ENCODE assay signal across 10 cellular contexts in genomic region chr5:91151947-91152346, GRCh38.
DNase-seq lines count a peak whose midpoint lies in the region; ATAC-seq and TF ChIP-seq lines count a peak whose summit lies in the region.
"Had no signal": no experiment of that assay in that cellular context is flagged by ENCODE, and none has a peak within 500 bp of the region (broad histone marks: within the 10 kb centered on the region; RNA-seq: fewer than 3 reads in every experiment).

No MANE protein-coding gene starts in this region.

- H2BK20ac ChIP-seq in IMR-90 (ENCODE audit: low read depth, low read length), result peak overlapping the region; percentile 81; the same call in 1 of the 2 replicates

- no peaks in the 10 kb centered on the region for H3K27me3 ChIP-seq in IMR-90 (ENCODE audit: control insufficient read depth, insufficient read depth, low read length)
- no peaks in the 10 kb centered on the region for H3K27me3 ChIP-seq in hepatocyte
- H3K27me3 ChIP-seq in upper lobe of left lung, result no peaks in the 10 kb centered on the region
- H3K27me3 ChIP-seq: suprapubic skin had no signal

- H3K9ac ChIP-seq in IMR-90 (ENCODE audit: low read depth, low read length), result no peak overlapping the region

- no peak overlapping the region for H3K27ac ChIP-seq in IMR-90 (ENCODE audit: insufficient read depth, low read length)
- no peak overlapping the region for H3K27ac ChIP-seq in hepatocyte
- H3K27ac ChIP-seq in upper lobe of left lung, result no peak overlapping the region
- H3K27ac ChIP-seq: suprapubic skin had no signal

- no peak overlapping the region for H3K27ac Mint-ChIP-seq in activated naive CD4-positive, alpha-beta T cell treated with anti-CD3 and anti-CD28 coated beads for 36 hours
- H3K27ac Mint-ChIP-seq: activated naive CD4-positive, alpha-beta T cell treated with anti-CD3 and anti-CD28 coated beads, Interleukin-2, amount 50 U/mL, for 72 hours had no signal

- no peak overlapping the region for H2BK5ac ChIP-seq in IMR-90 (ENCODE audit: low read depth, low read length, poor library complexity, severe bottlenecking)

- H3K14ac ChIP-seq in IMR-90 (replicated peaks; ENCODE audit: low read depth, low read length), result no peak overlapping the region

- no peaks in the 10 kb centered on the region for H3K9me3 ChIP-seq in IMR-90 (ENCODE audit: control insufficient read depth, insufficient read depth, low read length)
- H3K9me3 ChIP-seq in hepatocyte (ENCODE audit: low read depth), result no peaks in the 10 kb centered on the region
- H3K9me3 ChIP-seq in upper lobe of left lung, result no peaks in the 10 kb centered on the region
- H3K9me3 ChIP-seq: suprapubic skin had no signal

- H3K4me1 ChIP-seq in IMR-90 (ENCODE audit: control insufficient read depth, insufficient read depth, low read length) (no peaks in the 10 kb centered on the region; the same call in 1 of the 2 replicates), hepatocyte (ENCODE audit: insufficient read depth) (no peaks in the 10 kb centered on the region), upper lobe of left lung (peaks cover 18 to 24% (median 23%) of the 10 kb centered on the region in 4 donors)

- dilution Hi-C loops in IMR-90 (cut with HindIII; ENCODE audit: low sequenced_read_pairs, unreplicated experiment), result no loop called here

- peaks cover 7% of the 10 kb centered on the region for H3K27me3 Mint-ChIP-seq in activated naive CD4-positive, alpha-beta T cell treated with anti-CD3 and anti-CD28 coated beads for 36 hours (ENCODE audit: low read depth)

- no CpG with 5 or more reads among the region's 2 CpGs for WGBS in IMR-90 (ENCODE audit: extremely low coverage in 2 of 2, insufficient read length in 1 of 2), 2 experiments
- 63% methylated on average over 2 of the region's 2 CpGs for WGBS in hepatocyte (ENCODE audit: low lambda C conversion rate, missing lambda C conversion rate)
- WGBS in upper lobe of left lung, 2 donors, result 29 to 46% methylated on average over 2 of the region's 2 CpGs

- H2BK15ac ChIP-seq in IMR-90 (ENCODE audit: low read depth, low read length), result peak overlapping the region; percentile 13; the same call in 1 of the 3 replicates

- H3K79me1 ChIP-seq in IMR-90 (ENCODE audit: low read depth in 1 of 2, low read length in 2 of 2), result no peaks in the 10 kb centered on the region

- no peak overlapping the region for H3K4ac ChIP-seq in IMR-90 (ENCODE audit: low read depth, low read length)

- H4K5ac ChIP-seq in IMR-90 (ENCODE audit: low read depth, low read length), result no peak overlapping the region

- no peaks in the 10 kb centered on the region for H3K9me1 ChIP-seq in IMR-90 (ENCODE audit: insufficient read depth, low read length)

- H3K9me2 ChIP-seq in hepatocyte (replicated peaks; ENCODE audit: insufficient read depth), result no peaks in the 10 kb centered on the region

- H2AFZ ChIP-seq in IMR-90 (replicated peaks; ENCODE audit: low read length, poor library complexity), result no peak overlapping the region
- no peak overlapping the region for H2AFZ ChIP-seq in hepatocyte

- POLR2A ChIA-PET in IMR-90 (lab: Charles Lee; ENCODE audit: unreplicated experiment), result interaction anchor here (0.5 kb wide), 1 partner anchor 69 kb away, joined by 9 read pairs; no protein-coding TSS in a partner anchor

- TF ChIP-seq RAD21 in IMR-90 (IDR thresholded peaks at IDR 0.05; ENCODE audit: low read length), result 0 out of 2 replicates have a peak, but pooled peaks have one; percentile 4

- no peak for TF ChIP-seq CTCF in IMR-90 (conservative IDR thresholded peaks at IDR 0.05; ENCODE audit: low read depth, low read length)
- no peak for TF ChIP-seq CTCF in hepatocyte (IDR thresholded peaks at IDR 0.05; ENCODE audit: poor library complexity)
- TF ChIP-seq CTCF in upper lobe of left lung (IDR thresholded peaks at IDR 0.05), result no peak

- H3K18ac ChIP-seq in IMR-90 (ENCODE audit: low read depth, low read length), result no peak overlapping the region; the same call in 1 of the 2 replicates

- H3K36me3 Mint-ChIP-seq in activated naive CD4-positive, alpha-beta T cell treated with anti-CD3 and anti-CD28 coated beads for 36 hours (ENCODE audit: low read depth), result no peaks in the 10 kb centered on the region
- H3K36me3 Mint-ChIP-seq: activated naive CD4-positive, alpha-beta T cell treated with anti-CD3 and anti-CD28 coated beads, Interleukin-2, amount 50 U/mL, for 72 hours had no signal

- H3K79me2 ChIP-seq in hepatocyte, result no peaks in the 10 kb centered on the region

- no peak overlapping the region for H3K23ac ChIP-seq in IMR-90 (ENCODE audit: low read depth, low read length)

- DNase-seq in IMR-90 (peak; percentile 90), astrocyte of the hippocampus (ENCODE audit: low read depth, low spot score) (peak; percentile 94), hepatocyte (ENCODE audit: low spot score) (peak; percentile 62), upper lobe of left lung (peak in 1 of 2 donors; percentile 87)
- DNase-seq in stimulated activated CD4-positive, alpha-beta T cell treated with anti-CD3 and anti-CD28 coated beads, Interleukin-12 subunit alpha, Interleukin-12 subunit beta, amount 100 ng/mL, for 4 hours, result no peak
- no peak for DNase-seq in activated naive CD4-positive, alpha-beta T cell treated with anti-CD3 and anti-CD28 coated beads for 36 hours
- DNase-seq: NCI-H1105 had no signal

- H3K4me2 ChIP-seq in IMR-90 (ENCODE audit: low read depth, low read length), result no peak overlapping the region
- H3K4me2 ChIP-seq in hepatocyte, result no peak overlapping the region

- H2BK120ac ChIP-seq in IMR-90 (ENCODE audit: low read depth, low read length), result no peak overlapping the region

- H4K8ac ChIP-seq in IMR-90 (ENCODE audit: low read depth in 2 of 2, low read length in 2 of 2), result no peak overlapping the region

- H3K36me3 ChIP-seq in IMR-90 (ENCODE audit: control insufficient read depth, insufficient read depth, low read length), result no peaks in the 10 kb centered on the region
- H3K36me3 ChIP-seq in hepatocyte (replicated peaks; ENCODE audit: insufficient read depth, low read depth), result no peaks in the 10 kb centered on the region
- H3K36me3 ChIP-seq in upper lobe of left lung, result no peaks in the 10 kb centered on the region
- H3K36me3 ChIP-seq: suprapubic skin had no signal

- no peaks in the 10 kb centered on the region for H3K4me1 Mint-ChIP-seq in activated naive CD4-positive, alpha-beta T cell treated with anti-CD3 and anti-CD28 coated beads for 36 hours (ENCODE audit: low read depth)

- H3K9me3 Mint-ChIP-seq in activated naive CD4-positive, alpha-beta T cell treated with anti-CD3 and anti-CD28 coated beads for 36 hours, result no peaks in the 10 kb centered on the region
- H3K9me3 Mint-ChIP-seq: activated naive CD4-positive, alpha-beta T cell treated with anti-CD3 and anti-CD28 coated beads, Interleukin-2, amount 50 U/mL, for 72 hours had no signal

- CTCF ChIA-PET in IMR-90 (lab: Yijun Ruan, JAX), result interaction anchor here (0.8 to 1.1 kb wide), 2 partner anchors 12 to 27 kb away, joined by 3 read pairs; no protein-coding TSS in a partner anchor
- CTCF ChIA-PET in activated naive CD4-positive, alpha-beta T cell treated with anti-CD3 and anti-CD28 coated beads for 36 hours (lab: Charles Lee), result interaction anchor here (0.9 kb wide), 1 partner anchor 233 kb away, joined by 3 read pairs; no protein-coding TSS in a partner anchor

- H2AK9ac ChIP-seq in IMR-90 (replicated peaks; ENCODE audit: low read depth, low read length, poor library complexity), result no peak overlapping the region

- TF ChIP-seq POLR2A in IMR-90 (IDR thresholded peaks at IDR 0.05; ENCODE audit: low read depth, low read length) (no peak), upper lobe of left lung (IDR thresholded peaks at IDR 0.05) (no peak)

- no peak overlapping the region for H4K91ac ChIP-seq in IMR-90 (ENCODE audit: insufficient read depth, low read depth, low read length)

- H2AK5ac ChIP-seq in IMR-90 (ENCODE audit: low read depth, low read length), result no peak overlapping the region

- in situ Hi-C loops in IMR-90 (cut with MboI; ENCODE audit: low sequenced_read_pairs), result no loop called here

- H4K20me1 ChIP-seq in IMR-90 (ENCODE audit: insufficient read depth, low read length) (no peaks in the 10 kb centered on the region), hepatocyte (ENCODE audit: insufficient read depth, poor library complexity, severe bottlenecking) (no peaks in the 10 kb centered on the region)

- H3K56ac ChIP-seq in IMR-90 (ENCODE audit: extremely low read depth, insufficient read depth, low read length), result no peak overlapping the region

- no peak overlapping the region for H3K4me3 Mint-ChIP-seq in activated naive CD4-positive, alpha-beta T cell treated with anti-CD3 and anti-CD28 coated beads for 36 hours

- intact Hi-C loops in IMR-90 (cut with micrococcal nuclease), result no loop called here
- intact Hi-C loops in activated naive CD4-positive, alpha-beta T cell treated with anti-CD3 and anti-CD28 coated beads for 36 hours (cut with micrococcal nuclease), result no loop called here

- BruUV-seq in IMR-90 (replicated peaks; lab: Mats Ljungman, UMichigan), result no TSS peak

- peak in 2 of 4 donors; percentile 64 to 91 for TF ChIP-seq EP300 in upper lobe of left lung (IDR thresholded peaks at IDR 0.05)

- H3K4me3 ChIP-seq in IMR-90 (ENCODE audit: insufficient read depth, low read depth, low read length) (no peak overlapping the region), hepatocyte (no peak overlapping the region), upper lobe of left lung (no peak overlapping the region)
- H3K4me3 ChIP-seq: suprapubic skin had no signal

- peak; percentile 89 for ATAC-seq in IMR-90 (ENCODE audit: low read depth)
- peak; percentile 75 to 92 for ATAC-seq in upper lobe of left lung (ENCODE audit: low FRiP score in 2 of 2)
- ATAC-seq in GM18520 (IDR thresholded peaks at IDR 0.05; ENCODE audit: unreplicated experiment), result no peak
- ATAC-seq: activated naive CD4-positive, alpha-beta T cell treated with anti-CD3 and anti-CD28 coated beads, Interleukin-2, amount 50 U/mL, for 72 hours had no signal

TF ChIP-seq in IMR-90, 13 proteins besides CTCF, POLR2A, EP300 and RAD21 (continues in another document):
- TF ChIP-seq USF2 (IDR thresholded peaks at IDR 0.05; ENCODE audit: low read depth, low read length) (no peak), CEBPB (IDR thresholded peaks at IDR 0.05; ENCODE audit: low read depth, low read length) (peak; percentile 99)

Comparison
In these comparisons a context has a peak if more than half of its experiments do, and no peak if none do; other contexts are left out.
1. DNase-seq: peak in IMR-90 (single experiment), astrocyte of the hippocampus (single experiment) and hepatocyte (single experiment); none in stimulated activated CD4-positive, alpha-beta T cell treated with anti-CD3 and anti-CD28 coated beads, Interleukin-12 subunit alpha, Interleukin-12 subunit beta, amount 100 ng/mL, for 4 hours (single experiment) and activated naive CD4-positive, alpha-beta T cell treated with anti-CD3 and anti-CD28 coated beads for 36 hours (single experiment).